ENCODE assay signal across 12 cellular contexts in genomic region chr3:177498037-177498857, GRCh38.
DNase-seq lines count a peak whose midpoint lies in the region; ATAC-seq and TF ChIP-seq lines count a peak whose summit lies in the region.
"Had no signal": no experiment of that assay in that cellular context is flagged by ENCODE, and none has a peak within 500 bp of the region (broad histone marks: within the 10 kb centered on the region; RNA-seq: fewer than 3 reads in every experiment).

No MANE protein-coding gene starts in this region.

- H3K79me2 ChIP-seq in PC-9 (ENCODE audit: low read depth) (no peaks in the 10 kb centered on the region), GM23248 (ENCODE audit: insufficient read depth) (no peaks in the 10 kb centered on the region)

- H3K9me2 ChIP-seq in PC-9 (ENCODE audit: insufficient read depth) = no peaks in the 10 kb centered on the region
- H3K9me2 ChIP-seq in GM23248 (ENCODE audit: insufficient read depth) = no peaks in the 10 kb centered on the region

- H3K4me2 ChIP-seq in PC-9 (peak overlapping the region; percentile 8; the same call in 1 of the 2 replicates), GM23248 (ENCODE audit: unreplicated experiment) (no peak overlapping the region)

- in situ Hi-C loops in GM23248 (cut with MboI) = no loop called here

- H2AFZ ChIP-seq in PC-9 (no peak overlapping the region), GM23248 (no peak overlapping the region)

- no TSS peak for BruUV-seq in PC-9 (replicated peaks; lab: Mats Ljungman, UMichigan)

- H3F3A ChIP-seq in PC-9 (ENCODE audit: insufficient read depth, low read depth) = peaks cover 13% of the 10 kb centered on the region; the same call in 1 of the 2 replicates
- H3F3A ChIP-seq in GM23248 (ENCODE audit: insufficient read depth) = no peaks in the 10 kb centered on the region

- H3K9me3 ChIP-seq in PC-9 (ENCODE audit: insufficient read depth, low read depth) (peaks cover 4% of the 10 kb centered on the region; the same call in 1 of the 2 replicates), GM23248 (ENCODE audit: low read depth) (no peaks in the 10 kb centered on the region)
- H3K9me3 ChIP-seq: esophagus muscularis mucosa, HAP-1 had no signal

- no peak overlapping the region for H3K9ac ChIP-seq in GM23248

- intact Hi-C loops in PC-9 (cut with micrococcal nuclease; ENCODE audit: unreplicated experiment) (no loop called here), sciatic nerve (cut with DNase I) (no loop called here), posterior cingulate gyrus (cut with DNase I) (loop anchor here (10.0 kb wide), 1 partner anchor 107 kb away; no protein-coding TSS in a partner anchor)

- TF ChIP-seq CTCF in PC-9 (conservative IDR thresholded peaks at IDR 0.05) (no peak), epithelial cell of esophagus (IDR thresholded peaks at IDR 0.05; ENCODE audit: insufficient read depth, low read depth, low read length, missing control alignments) (no peak)

- CTCF ChIA-PET in PC-9 (lab: Charles Lee) = no interaction called here

- POLR2A ChIA-PET in PC-9 (lab: Charles Lee; ENCODE audit: unreplicated experiment) = interaction anchor here (0.7 to 0.9 kb wide), 4 partner anchors 11 to 306 kb away, joined by 3 to 8 read pairs (median 4); no protein-coding TSS in a partner anchor

- H3K36me3 ChIP-seq in PC-9 (ENCODE audit: low read depth) (no peaks in the 10 kb centered on the region), GM23248 (ENCODE audit: low read depth) (no peaks in the 10 kb centered on the region)
- H3K36me3 ChIP-seq: HAP-1 had no signal

- no peaks in the 10 kb centered on the region for H3K27me3 ChIP-seq in PC-9 (ENCODE audit: insufficient read depth, low read depth)
- no peaks in the 10 kb centered on the region for H3K27me3 ChIP-seq in GM23248 (replicated peaks; ENCODE audit: insufficient read depth)
- H3K27me3 ChIP-seq: esophagus muscularis mucosa had no signal

- H3K4me3 ChIP-seq in PC-9 (no peak overlapping the region), epithelial cell of esophagus (ENCODE audit: low read length) (no peak overlapping the region), GM23248 (no peak overlapping the region)
- H3K4me3 ChIP-seq: esophagus muscularis mucosa, HAP-1 had no signal

- peak; percentile 49 for ATAC-seq in sciatic nerve

- peaks cover 8% of the 10 kb centered on the region; the same call in 1 of the 2 replicates for H3K4me1 ChIP-seq in PC-9 (replicated peaks; ENCODE audit: insufficient read depth)
- no peaks in the 10 kb centered on the region for H3K4me1 ChIP-seq in GM23248 (ENCODE audit: insufficient read depth)
- H3K4me1 ChIP-seq: HAP-1 had no signal

- H3K27ac ChIP-seq in PC-9 = peak overlapping the region; percentile 3; the same call in 1 of the 2 replicates
- no peak overlapping the region for H3K27ac ChIP-seq in GM23248
- H3K27ac ChIP-seq: esophagus muscularis mucosa had no signal

- peak; percentile 78 for DNase-seq in HT1080 (ENCODE audit: low read depth)
- peak; percentile 64 to 72 for DNase-seq in PC-9
- DNase-seq in epithelial cell of esophagus (ENCODE audit: low read depth) = peak; percentile 82
- DNase-seq in sciatic nerve (ENCODE audit: low spot score) = no peak
- no peak for DNase-seq in posterior cingulate gyrus
- no peak for DNase-seq in GM23248
- no peak for DNase-seq in retina
- DNase-seq: activated CD4-positive, alpha-beta memory T cell treated with anti-CD3 and anti-CD28 coated beads for 36 hours; EL; NCI-H1105 treated with DMSO at 0.1 percent for 48 hours had no signal

- no peaks in the 10 kb centered on the region for H4K20me1 ChIP-seq in PC-9 (ENCODE audit: insufficient read depth)
- no peaks in the 10 kb centered on the region for H4K20me1 ChIP-seq in GM23248 (ENCODE audit: insufficient read depth)

- 91 to 92% methylated on average over 5 of the region's 5 CpGs for WGBS in GM23248 (ENCODE audit: low coverage in 1 of 2, low lambda C conversion rate in 2 of 2, missing lambda C conversion rate in 2 of 2), 2 experiments

Comparison
In these comparisons a context has a peak if more than half of its experiments do, and no peak if none do; other contexts are left out.
1. DNase-seq: peak in HT1080 (single experiment), PC-9 (2 of 2) and epithelial cell of esophagus (single experiment); none in sciatic nerve (single experiment), posterior cingulate gyrus (0 of 10), GM23248 (single experiment) and retina (single experiment).